ENCODE assay signal across 1 cellular context in the genomic region with DNA sequence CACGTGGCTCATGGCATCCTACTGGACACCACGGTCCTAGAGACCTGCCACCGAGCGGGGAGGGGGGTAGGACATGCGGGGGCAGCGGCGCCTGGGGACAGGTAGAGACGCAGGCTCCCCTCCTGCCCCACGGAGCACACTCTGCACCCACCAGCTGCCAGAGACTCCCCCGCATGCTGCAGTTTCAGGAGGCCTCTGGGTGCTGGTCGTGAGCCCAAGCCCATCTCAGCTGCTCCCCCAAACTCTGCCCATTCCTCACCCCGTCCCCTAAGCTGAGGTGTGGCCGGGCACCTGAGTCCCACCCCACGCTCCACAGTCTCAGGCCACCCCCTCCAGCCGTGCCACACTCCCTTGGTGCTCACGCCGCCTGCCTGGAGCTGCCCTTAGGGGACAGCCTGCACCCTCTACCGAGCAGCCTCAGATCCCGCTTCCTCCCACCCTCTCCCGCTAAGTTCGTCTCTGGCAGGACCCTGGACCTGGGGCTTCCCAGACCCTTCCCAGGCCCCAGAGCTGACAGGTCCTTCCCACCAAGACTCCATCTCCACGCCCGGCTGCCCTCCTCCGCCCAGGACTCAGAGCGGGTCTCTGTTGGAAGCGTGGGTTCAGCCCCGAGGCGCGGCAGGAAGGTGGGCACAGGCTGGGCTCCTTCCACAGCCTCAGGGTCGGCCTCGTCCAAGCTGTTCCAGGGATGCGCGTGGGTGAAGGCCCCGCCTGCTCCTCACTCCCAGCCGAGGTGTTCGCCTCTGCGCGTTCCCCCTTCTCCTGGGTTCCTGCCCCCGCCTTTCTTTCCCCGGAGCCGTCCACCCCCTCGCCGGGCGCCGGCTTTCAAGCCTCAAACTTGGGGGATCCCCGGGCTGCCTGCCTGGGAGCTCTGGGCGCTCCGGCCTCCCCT.
TF ChIP-seq lines count a peak whose summit lies in the region.

No MANE protein-coding gene starts in this region.

TF ChIP-seq in HCT116, 20 proteins besides CTCF, POLR2A, EP300 and RAD21 (continued from another document):
- TF ChIP-seq FOSL1 (IDR thresholded peaks at IDR 0.05; ENCODE audit: low read depth) (no peak), CBX3 (IDR thresholded peaks at IDR 0.05; ENCODE audit: low read depth) (no peak), JUND (IDR thresholded peaks at IDR 0.05) (no peak), TCF7L2 (IDR thresholded peaks at IDR 0.05; ENCODE audit: borderline replicate concordance, extremely low read depth, insufficient read depth, insufficient read length) (no peak), EZH2 (IDR thresholded peaks at IDR 0.05) (no peak), ELF1 (IDR thresholded peaks at IDR 0.05; ENCODE audit: borderline replicate concordance, low read depth) (no peak)
